15 cellular contexts compared by ENCODE assay signal in genomic region chr3:128456776-128457715, GRCh38.
DNase-seq lines count a peak whose midpoint lies in the region; ATAC-seq and TF ChIP-seq lines count a peak whose summit lies in the region.
"Had no signal": no experiment of that assay in that cellular context is flagged by ENCODE, and none has a peak within 500 bp of the region (broad histone marks: within the 10 kb centered on the region; RNA-seq: fewer than 3 reads in every experiment).

No MANE protein-coding gene starts in this region.

- H3K27me3 ChIP-seq in WERI-Rb-1 (ENCODE audit: insufficient read depth, low read depth, severe bottlenecking) = no peaks in the 10 kb centered on the region
- no peaks in the 10 kb centered on the region for H3K27me3 ChIP-seq in parathyroid adenoma (ENCODE audit: control insufficient read depth, insufficient read depth, low read length)

- DNase-seq in NCI-H2107 treated with DMSO at 0.1 percent for 48 hours (lab: John Stamatoyannopoulos, UW; ENCODE audit: unreplicated experiment) (peak; percentile 4), NCI-H2107 (lab: John Stamatoyannopoulos, UW) (no peak), NCI-H2171 treated with DMSO at 0.1 percent for 48 hours (lab: John Stamatoyannopoulos, UW) (peak; percentile 77), WERI-Rb-1 (peak; percentile 80), OCI-M2 (lab: John Stamatoyannopoulos, UW; ENCODE audit: unreplicated experiment) (no peak)
- DNase-seq: activated CD4-positive, alpha-beta T cell treated with anti-CD3 and anti-CD28 coated beads, Interleukin-2, amount 10 ng/mL, durations not matched to agents 7 days and 5 days; activated effector memory CD4-positive, alpha-beta T cell treated with anti-CD3 and anti-CD28 coated beads, Interleukin-2, amount 50 U/mL, for 16 hours; kidney glomerular epithelial cell; MG63; naive thymus-derived CD8-positive, alpha-beta T cell; NCI-H2029 had no signal

- H3K4me3 ChIP-seq in WERI-Rb-1 (ENCODE audit: low read depth, low read length) (no peak overlapping the region), parathyroid adenoma (ENCODE audit: low read depth, low read length) (peak overlapping the region; percentile 16)
- H3K4me3 ChIP-seq: adrenal gland, MG63 had no signal

- no peaks in the 10 kb centered on the region for H3K9me3 ChIP-seq in WERI-Rb-1 (ENCODE audit: severe bottlenecking)
- H3K9me3 ChIP-seq in parathyroid adenoma (ENCODE audit: control insufficient read depth, low read length) = no peaks in the 10 kb centered on the region
- H3K9me3 ChIP-seq: adrenal gland, MG63 had no signal

- H3K27ac ChIP-seq in WERI-Rb-1 = no peak overlapping the region
- H3K27ac ChIP-seq in parathyroid adenoma = peak overlapping the region; percentile 2

- H3K79me2 ChIP-seq in parathyroid adenoma = no peaks in the 10 kb centered on the region

- TF ChIP-seq CTCF in WERI-Rb-1 (IDR thresholded peaks at IDR 0.05; ENCODE audit: low read depth, low read length) (no peak), parathyroid adenoma (IDR thresholded peaks at IDR 0.05) (no peak)

- H3K9ac ChIP-seq in parathyroid adenoma = no peak overlapping the region

- ATAC-seq in GM21825 (IDR thresholded peaks at IDR 0.05; ENCODE audit: unreplicated experiment) (no peak), HG02759 (IDR thresholded peaks at IDR 0.05; ENCODE audit: unreplicated experiment) (no peak)
- ATAC-seq: naive thymus-derived CD8-positive, alpha-beta T cell had no signal

- peaks cover 19% of the 10 kb centered on the region for H3K4me1 ChIP-seq in parathyroid adenoma
- H3K4me1 ChIP-seq: adrenal gland had no signal

- peak overlapping the region; percentile 51 for H2AFZ ChIP-seq in parathyroid adenoma

- H3K4me2 ChIP-seq in parathyroid adenoma (ENCODE audit: low read length) = peak overlapping the region; percentile 63

- H3K36me3 ChIP-seq in WERI-Rb-1 (no peaks in the 10 kb centered on the region), parathyroid adenoma (ENCODE audit: control insufficient read depth, insufficient read depth, low read length) (no peaks in the 10 kb centered on the region)
- H3K36me3 ChIP-seq: adrenal gland, MG63 had no signal

Comparison
In these comparisons a context has a peak if more than half of its experiments do, and no peak if none do; other contexts are left out.
1. DNase-seq: peak in NCI-H2107 treated with DMSO at 0.1 percent for 48 hours (single experiment), NCI-H2171 treated with DMSO at 0.1 percent for 48 hours (single experiment) and WERI-Rb-1 (single experiment); none in NCI-H2107 (single experiment) and OCI-M2 (single experiment).